26 cellular contexts compared by ENCODE assay signal in the genomic region with DNA sequence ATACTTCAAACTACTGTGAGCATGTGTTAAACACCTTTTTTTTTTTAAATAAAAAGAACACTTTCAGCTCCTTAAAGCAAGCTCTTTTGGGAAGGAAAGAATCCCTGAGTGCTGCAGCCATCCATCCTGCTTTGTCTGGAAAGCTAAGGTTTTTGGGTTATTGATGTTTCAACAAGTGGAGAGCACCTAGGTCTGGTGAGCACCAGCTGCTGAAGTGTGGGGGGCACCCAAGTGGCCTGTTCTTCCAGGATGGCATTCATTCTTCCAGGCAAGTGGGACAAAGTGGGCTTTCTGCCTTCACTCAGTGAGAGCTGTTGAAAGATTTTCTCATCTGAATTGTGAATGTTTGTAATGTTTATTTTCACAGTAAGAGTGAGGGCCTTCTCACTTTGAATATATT. TPM values are rescaled to one million over a fixed set of nuclear protein-coding genes. Genes with fewer than 3 reads are reported as not detected.
DNase-seq lines count a peak whose midpoint lies in the region; ATAC-seq and TF ChIP-seq lines count a peak whose summit lies in the region.
"Had no signal": no experiment of that assay in that cellular context is flagged by ENCODE, and none has a peak within 500 bp of the region (broad histone marks: within the 10 kb centered on the region; RNA-seq: fewer than 3 reads in every experiment).

No MANE protein-coding gene starts in this region.

- BruUV-seq in MCF 10A (replicated peaks; lab: Mats Ljungman, UMichigan): no TSS peak

- no peaks in the 10 kb centered on the region for H3K36me3 Mint-ChIP-seq in MCF 10A (ENCODE audit: insufficient read depth, unreplicated experiment)
- peaks cover 5% of the 10 kb centered on the region for H3K36me3 Mint-ChIP-seq in central memory CD8-positive, alpha-beta T cell (ENCODE audit: insufficient read depth)
- H3K36me3 Mint-ChIP-seq in naive thymus-derived CD4-positive, alpha-beta T cell: peaks cover 0 to 36% (median 17%) of the 10 kb centered on the region in 5 donors

- CTCF ChIA-PET in MCF 10A (lab: Yijun Ruan, JAX): no interaction called here
- CTCF ChIA-PET in naive thymus-derived CD4-positive, alpha-beta T cell (lab: Charles Lee): interaction anchor here (0.7 kb wide), 1 partner anchor 40 kb away, joined by 3 read pairs; no protein-coding TSS in a partner anchor

- no peak for ATAC-seq in central memory CD8-positive, alpha-beta T cell (replicated peaks; ENCODE audit: extremely low read depth, poor library complexity, severe bottlenecking)
- ATAC-seq in naive thymus-derived CD4-positive, alpha-beta T cell: no peak
- ATAC-seq in GM19324 (IDR thresholded peaks at IDR 0.05; ENCODE audit: low FRiP score, unreplicated experiment) (no peak), GM21737 (IDR thresholded peaks at IDR 0.05; ENCODE audit: unreplicated experiment) (no peak), GM18873 (IDR thresholded peaks at IDR 0.05; ENCODE audit: low FRiP score, unreplicated experiment) (no peak)
- ATAC-seq: right cardiac atrium had no signal

- H3K4me1 Mint-ChIP-seq in MCF 10A (ENCODE audit: insufficient read depth, unreplicated experiment): peaks cover 6% of the 10 kb centered on the region
- peaks cover 19% of the 10 kb centered on the region for H3K4me1 Mint-ChIP-seq in central memory CD8-positive, alpha-beta T cell
- H3K4me1 Mint-ChIP-seq in naive thymus-derived CD4-positive, alpha-beta T cell: peaks cover 16 to 48% (median 36%) of the 10 kb centered on the region in 7 donors
- H3K4me1 Mint-ChIP-seq: neural progenitor cell had no signal

- POLR2A ChIA-PET in MCF 10A (lab: Yijun Ruan, JAX): interaction anchor here (1.5 kb wide), 1 partner anchor 9 kb away, joined by 4 read pairs; no protein-coding TSS in a partner anchor
- POLR2A ChIA-PET in naive thymus-derived CD4-positive, alpha-beta T cell (lab: Charles Lee): interaction anchor here (0.5 to 1.1 kb wide), 3 partner anchors 10 to 246 kb away, joined by 3 to 4 read pairs (median 3); no protein-coding TSS in a partner anchor

- H3K9me3 Mint-ChIP-seq in MCF 10A (ENCODE audit: unreplicated experiment): no peaks in the 10 kb centered on the region
- no peaks in the 10 kb centered on the region for H3K9me3 Mint-ChIP-seq in central memory CD8-positive, alpha-beta T cell
- peaks cover 0 to 8% (median 0%) of the 10 kb centered on the region in 11 donors for H3K9me3 Mint-ChIP-seq in naive thymus-derived CD4-positive, alpha-beta T cell
- H3K9me3 Mint-ChIP-seq: HFFc6 had no signal

- H3K36me3 ChIP-seq in breast epithelium: no peaks in the 10 kb centered on the region
- no peaks in the 10 kb centered on the region for H3K36me3 ChIP-seq in naive thymus-derived CD4-positive, alpha-beta T cell (ENCODE audit: control insufficient read depth in 2 of 3, insufficient read depth in 3 of 3, low read length in 3 of 3)
- H3K36me3 ChIP-seq: colonic mucosa, neural progenitor cell, SJCRH30, vagina had no signal

- intact Hi-C loops in breast epithelium (cut with DNase I; ENCODE audit: low total_unique reads): no loop called here
- intact Hi-C loops in MCF 10A (cut with micrococcal nuclease): no loop called here
- intact Hi-C loops in naive thymus-derived CD4-positive, alpha-beta T cell (cut with micrococcal nuclease): loop anchor here in 1 of 2 donors (5.0 kb wide), 1 partner anchor 36 kb away; no protein-coding TSS in a partner anchor

- peak overlapping the region; percentile 69 to 85 for H3K27ac ChIP-seq in breast epithelium
- H3K27ac ChIP-seq in naive thymus-derived CD4-positive, alpha-beta T cell (ENCODE audit: low read depth, low read length): no peak overlapping the region
- H3K27ac ChIP-seq: neural progenitor cell, SJCRH30, vagina had no signal

- H3K4me3 ChIP-seq in breast epithelium: no peak overlapping the region
- H3K4me3 ChIP-seq in naive thymus-derived CD4-positive, alpha-beta T cell (ENCODE audit: low read length): no peak overlapping the region
- H3K4me3 ChIP-seq: colonic mucosa, lung, neural progenitor cell, SJCRH30, vagina had no signal

- H3K4me3 Mint-ChIP-seq in MCF 10A (ENCODE audit: unreplicated experiment): no peak overlapping the region
- no peak overlapping the region for H3K4me3 Mint-ChIP-seq in central memory CD8-positive, alpha-beta T cell
- no peak overlapping the region for H3K4me3 Mint-ChIP-seq in naive thymus-derived CD4-positive, alpha-beta T cell
- H3K4me3 Mint-ChIP-seq: B cell, HFFc6, neural progenitor cell had no signal

- TF ChIP-seq POLR2A in breast epithelium (IDR thresholded peaks at IDR 0.05): no peak

- TF ChIP-seq CTCF in breast epithelium (IDR thresholded peaks at IDR 0.05) (no peak), MCF 10A (IDR thresholded peaks at IDR 0.05; ENCODE audit: unreplicated experiment) (no peak)

- H3K27me3 ChIP-seq in breast epithelium: no peaks in the 10 kb centered on the region
- no peaks in the 10 kb centered on the region for H3K27me3 ChIP-seq in naive thymus-derived CD4-positive, alpha-beta T cell (ENCODE audit: control insufficient read depth in 2 of 2, insufficient read depth in 2 of 2, low read length in 2 of 2)
- H3K27me3 ChIP-seq: colonic mucosa, neural progenitor cell, SJCRH30, vagina had no signal

- no peak overlapping the region for H3K27ac Mint-ChIP-seq in MCF 10A (ENCODE audit: low read depth, unreplicated experiment)
- peak overlapping the region; percentile 69 for H3K27ac Mint-ChIP-seq in central memory CD8-positive, alpha-beta T cell (ENCODE audit: low read depth)
- H3K27ac Mint-ChIP-seq in naive thymus-derived CD4-positive, alpha-beta T cell: peak overlapping the region in 7 of 9 donors; percentile 6 to 69 (median 15)
- H3K27ac Mint-ChIP-seq: B cell, HFFc6, neural progenitor cell had no signal

- no peaks in the 10 kb centered on the region for H3K27me3 Mint-ChIP-seq in MCF 10A (ENCODE audit: insufficient read depth, unreplicated experiment)
- H3K27me3 Mint-ChIP-seq in central memory CD8-positive, alpha-beta T cell: no peaks in the 10 kb centered on the region
- no peaks in the 10 kb centered on the region for H3K27me3 Mint-ChIP-seq in naive thymus-derived CD4-positive, alpha-beta T cell
- H3K27me3 Mint-ChIP-seq: B cell had no signal

- DNase-seq in breast epithelium (ENCODE audit: low spot score in 2 of 2) (no peak), MCF 10A (ENCODE audit: unreplicated experiment) (no peak)
- no peak for DNase-seq in central memory CD8-positive, alpha-beta T cell (ENCODE audit: low spot score in 2 of 2)
- DNase-seq in naive thymus-derived CD4-positive, alpha-beta T cell: no peak
- DNase-seq in stimulated activated CD4-positive, alpha-beta T cell treated with anti-CD3 and anti-CD28 coated beads, Interleukin-2, amount 100 ng/mL, for 24 hours: no peak
- DNase-seq: activated CD4-positive, CD25-positive, alpha-beta regulatory T cell; activated naive CD4-positive, alpha-beta T cell treated with anti-CD3 and anti-CD28 coated beads, Interleukin-2, amount 50 U/mL, for 16 hours; amygdala; colonic mucosa; COR-L47; DND-41; HFFc6; IMR-90; NCI-H1048; NCI-H1694 treated with DMSO at 0.1 percent for 48 hours; NCI-H526 treated with DMSO at 0.1 percent for 48 hours; right cardiac atrium; SJCRH30; stimulated activated CD4-positive, alpha-beta T cell treated with anti-CD3 and anti-CD28 coated beads, Interleukin-4, amount 100 ng/mL, for 1 hour had no signal

- peaks cover 0 to 7% of the 10 kb centered on the region in 2 donors for H3K4me1 ChIP-seq in breast epithelium
- H3K4me1 ChIP-seq in naive thymus-derived CD4-positive, alpha-beta T cell (ENCODE audit: control insufficient read depth in 2 of 2, insufficient read depth in 2 of 2, low read length in 2 of 2): peaks cover 10 to 11% of the 10 kb centered on the region in 2 donors
- H3K4me1 ChIP-seq: colonic mucosa, neural progenitor cell, SJCRH30 had no signal

- H3K9me3 ChIP-seq in breast epithelium: no peaks in the 10 kb centered on the region
- no peaks in the 10 kb centered on the region for H3K9me3 ChIP-seq in naive thymus-derived CD4-positive, alpha-beta T cell (ENCODE audit: control insufficient read depth in 2 of 3, low read length in 3 of 3)
- H3K9me3 ChIP-seq: colonic mucosa, SJCRH30, vagina had no signal

RNA-seq across cellular contexts. Expression of gene BORCS5, which starts 49.9 kb away (rescaled TPM):
- total RNA-seq in breast epithelium: 10 to 100 TPM; 13.5 to 20.3 (median 17.4) TPM
- 11.0 and 15.3 TPM in 2 replicates for total RNA-seq in MCF 10A (2022)
- total RNA-seq in naive thymus-derived CD4-positive, alpha-beta T cell: 10 to 100 TPM; 15.3 to 28.2 (median 22.1) TPM
- 10 to 100 TPM in 1 of 2 donors, 1 to 10 TPM in 1; 8.4 to 15.6 TPM for polyA plus RNA-seq in naive thymus-derived CD4-positive, alpha-beta T cell

RNA-seq across cellular contexts. Expression of gene MANSC1, which starts 56.7 kb away (rescaled TPM):
- 10 to 100 TPM; 16.3 to 24.9 (median 18.7) TPM for total RNA-seq in breast epithelium
- total RNA-seq in MCF 10A (2022): 9.9 and 10.1 TPM in 2 replicates
- total RNA-seq in naive thymus-derived CD4-positive, alpha-beta T cell: 1 to 10 TPM in 1 of 5 experiments, under 1 TPM in 4; 0.60 to 1.3 (median 0.94) TPM
- 1 to 10 TPM; 4.2 TPM for polyA plus RNA-seq in naive thymus-derived CD4-positive, alpha-beta T cell
- total RNA-seq: SJCRH30 had no signal
